In genomic region chr18:46672062-46672970, GRCh38 we compare ENCODE assay signal across 15 cellular contexts. TPM values are rescaled to one million over a fixed set of nuclear protein-coding genes. Genes with fewer than 3 reads are reported as not detected.
A peak's percentile ranks its signal among the peaks of the same experiment; 100 is the strongest.
DNase-seq lines count a peak whose midpoint lies in the region; ATAC-seq and TF ChIP-seq lines count a peak whose summit lies in the region.
"Had no signal": no experiment of that assay in that cellular context is flagged by ENCODE, and none has a peak within 500 bp of the region (broad histone marks: within the 10 kb centered on the region; RNA-seq: fewer than 3 reads in every experiment).

No MANE protein-coding gene starts in this region.

- no peaks in the 10 kb centered on the region for H3K9me3 ChIP-seq in CD4-positive, alpha-beta T cell (ENCODE audit: control insufficient read depth, low read length)
- H3K9me3 ChIP-seq: body of pancreas, tibial artery had no signal

- intact Hi-C loops in CD4-positive, alpha-beta T cell (cut with DNase I, micrococcal nuclease), result no loop called here

- H3K27me3 Mint-ChIP-seq in CD4-positive, alpha-beta T cell, result no peaks in the 10 kb centered on the region

- H3K27ac ChIP-seq in CD4-positive, alpha-beta T cell (ENCODE audit: low read depth, low read length), result no peak overlapping the region
- H3K27ac ChIP-seq: body of pancreas, tibial artery had no signal

- H3K27ac Mint-ChIP-seq in CD4-positive, alpha-beta T cell, result peak overlapping the region; percentile 20
- H3K27ac Mint-ChIP-seq: nephron had no signal

- DNase-seq in AG09309 (ENCODE audit: low read depth) (peak; percentile 46), OCI-M1 (lab: John Stamatoyannopoulos, UW) (peak; percentile 30), fibroblast of mammary gland (ENCODE audit: low read depth) (peak; percentile 40), LoVo (ENCODE audit: low spot score) (no peak)
- DNase-seq in CD4-positive, alpha-beta T cell, result no peak
- DNase-seq: body of pancreas, COR-L47, glutamatergic neuron, NCI-H524, T-helper 9 cell, tibial artery had no signal

- POLR2A ChIA-PET in CD4-positive, alpha-beta T cell (lab: Charles Lee), result no interaction called here

- TF ChIP-seq CTCF in AG09309 (IDR thresholded peaks at IDR 0.05; ENCODE audit: control insufficient read depth, insufficient read depth, low read depth, low read length, missing control alignments) (no peak), fibroblast of mammary gland (conservative IDR thresholded peaks at IDR 0.05; ENCODE audit: control insufficient read depth, insufficient read depth, low read depth, low read length) (no peak)
- TF ChIP-seq CTCF in CD4-positive, alpha-beta T cell (IDR thresholded peaks at IDR 0.05), result no peak

- no peaks in the 10 kb centered on the region for H3K9me3 Mint-ChIP-seq in CD4-positive, alpha-beta T cell
- H3K9me3 Mint-ChIP-seq: nephron had no signal

- H3K36me3 Mint-ChIP-seq in CD4-positive, alpha-beta T cell (ENCODE audit: low read depth), result no peaks in the 10 kb centered on the region

- ATAC-seq in CD4-positive, alpha-beta T cell (ENCODE audit: poor library complexity), result peak; percentile 77
- ATAC-seq in HG02763 (IDR thresholded peaks at IDR 0.05; ENCODE audit: unreplicated experiment) (no peak), HG03457 (IDR thresholded peaks at IDR 0.05; ENCODE audit: unreplicated experiment) (no peak), GM18498 (IDR thresholded peaks at IDR 0.05; ENCODE audit: unreplicated experiment) (no peak)
- ATAC-seq: body of pancreas had no signal

- H3K4me1 Mint-ChIP-seq in CD4-positive, alpha-beta T cell (ENCODE audit: low read depth), result peaks cover 16% of the 10 kb centered on the region

- no peak overlapping the region for H3K4me3 Mint-ChIP-seq in CD4-positive, alpha-beta T cell
- H3K4me3 Mint-ChIP-seq: nephron had no signal

- H3K27me3 ChIP-seq in CD4-positive, alpha-beta T cell (ENCODE audit: control insufficient read depth, insufficient read depth, low read length), result no peaks in the 10 kb centered on the region
- H3K27me3 ChIP-seq: body of pancreas had no signal

- CTCF ChIA-PET in CD4-positive, alpha-beta T cell (lab: Charles Lee), result interaction anchor here (0.8 kb wide), 1 partner anchor 14 kb away, joined by 3 read pairs; no protein-coding TSS in a partner anchor

- H3K4me3 ChIP-seq in AG09309 (ENCODE audit: control insufficient read depth, low read depth, low read length) (no peak overlapping the region), fibroblast of mammary gland (ENCODE audit: control insufficient read depth, low read depth, low read length) (no peak overlapping the region)
- H3K4me3 ChIP-seq: body of pancreas, tibial artery had no signal

RNA-seq across cellular contexts. Expression of gene LOXHD1, which starts 15.3 kb away (rescaled TPM):
- total RNA-seq in CD4-positive, alpha-beta T cell, result not detected

Comparison
In these comparisons a context has a peak if more than half of its experiments do, and no peak if none do; other contexts are left out.
1. DNase-seq: peak in AG09309 (single experiment), OCI-M1 (single experiment) and fibroblast of mammary gland (single experiment); none in CD4-positive, alpha-beta T cell (0 of 10) and LoVo (single experiment).